Comparison of ENCODE assay signal across 8 cellular contexts in genomic region chr15:90266485-90266884, GRCh38. TPM values are rescaled to one million over a fixed set of nuclear protein-coding genes. Genes with fewer than 3 reads are reported as not detected.
DNase-seq lines count a peak whose midpoint lies in the region; ATAC-seq and TF ChIP-seq lines count a peak whose summit lies in the region.

No MANE protein-coding gene starts in this region.

- H3K36me3 Mint-ChIP-seq in T-helper 1 cell treated with Interleukin-12 subunit alpha and Interleukin-12 subunit beta and Interleukin-4 antibody, amounts not matched to agents 30 μg/mL and 1 μg/mL, for 36 hours (ENCODE audit: low read depth): peaks cover 23% of the 10 kb centered on the region
- H3K36me3 Mint-ChIP-seq in endodermal cell (ENCODE audit: low read depth): peaks cover 37% of the 10 kb centered on the region
- peaks cover 8% of the 10 kb centered on the region for H3K36me3 Mint-ChIP-seq in neural crest cell (ENCODE audit: low read depth)

- H3K27me3 ChIP-seq in endodermal cell (ENCODE audit: control insufficient read depth, insufficient read depth, low read length, poor library complexity, severe bottlenecking): no peaks in the 10 kb centered on the region

- H3K4me3 ChIP-seq in endodermal cell (ENCODE audit: low read length): peak overlapping the region; percentile 94

- no peak for DNase-seq in HEK293T (ENCODE audit: extremely low spot score)
- no peak for DNase-seq in endodermal cell
- DNase-seq in neural crest cell (ENCODE audit: low read depth, low spot score): no peak
- DNase-seq in T1000 (lab: John Stamatoyannopoulos, UW): no peak
- DNase-seq in NCI-H2029 (lab: John Stamatoyannopoulos, UW): no peak
- DNase-seq in GM03348 (ENCODE audit: low spot score): no peak

- peak overlapping the region; percentile 89 for H3K27ac ChIP-seq in endodermal cell (ENCODE audit: low read depth, low read length)

- no peak for TF ChIP-seq CTCF in endodermal cell (conservative IDR thresholded peaks at IDR 0.05)
- TF ChIP-seq CTCF in neural crest cell (conservative IDR thresholded peaks at IDR 0.05): no peak

- H3K4me3 Mint-ChIP-seq in T-helper 1 cell treated with Interleukin-12 subunit alpha and Interleukin-12 subunit beta and Interleukin-4 antibody, amounts not matched to agents 30 μg/mL and 1 μg/mL, for 36 hours: peak overlapping the region; percentile 97
- peak overlapping the region; percentile 88 for H3K4me3 Mint-ChIP-seq in endodermal cell
- peak overlapping the region; percentile 93 for H3K4me3 Mint-ChIP-seq in neural crest cell

- H3K9me3 Mint-ChIP-seq in T-helper 1 cell treated with Interleukin-12 subunit alpha and Interleukin-12 subunit beta and Interleukin-4 antibody, amounts not matched to agents 30 μg/mL and 1 μg/mL, for 36 hours: no peaks in the 10 kb centered on the region
- no peaks in the 10 kb centered on the region for H3K9me3 Mint-ChIP-seq in endodermal cell
- no peaks in the 10 kb centered on the region for H3K9me3 Mint-ChIP-seq in neural crest cell

- POLR2A ChIA-PET in HEK293T (lab: Yijun Ruan, JAX): interaction anchor here (0.9 to 2.3 kb wide), 9 partner anchors 10 to 33 kb away, joined by 4 to 32 read pairs (median 6); partner anchors contain the start of genes CIB1, GDPGP1 and TTLL13

- H3K36me3 ChIP-seq in endodermal cell (ENCODE audit: control insufficient read depth, insufficient read depth, low read length): peaks cover 35% of the 10 kb centered on the region

- 27 to 34% methylated on average over 7 to 12 of the region's 15 CpGs for WGBS in endodermal cell (ENCODE audit: insufficient coverage in 1 of 2, insufficient read length in 1 of 2), 2 experiments

- H3K9ac ChIP-seq in endodermal cell (ENCODE audit: extremely low read depth, low read length, poor library complexity, severe bottlenecking): peak overlapping the region; percentile 82

- CTCF ChIA-PET in HEK293T (lab: Yijun Ruan, JAX): no interaction called here

- no peaks in the 10 kb centered on the region for H3K4me1 ChIP-seq in endodermal cell (ENCODE audit: control insufficient read depth, insufficient read depth, low read length)

- no peak for ATAC-seq in HG03097 (IDR thresholded peaks at IDR 0.05; ENCODE audit: low FRiP score, unreplicated experiment)

- H3K27ac Mint-ChIP-seq in T-helper 1 cell treated with Interleukin-12 subunit alpha and Interleukin-12 subunit beta and Interleukin-4 antibody, amounts not matched to agents 30 μg/mL and 1 μg/mL, for 36 hours: peak overlapping the region; percentile 98
- H3K27ac Mint-ChIP-seq in endodermal cell (peak overlapping the region; percentile 95), neural crest cell (ENCODE audit: unreplicated experiment) (peak overlapping the region; percentile 83)

- H3K9me3 ChIP-seq in endodermal cell (ENCODE audit: control insufficient read depth, low read length): no peaks in the 10 kb centered on the region

- peaks cover 40% of the 10 kb centered on the region for H3K4me1 Mint-ChIP-seq in T-helper 1 cell treated with Interleukin-12 subunit alpha and Interleukin-12 subunit beta and Interleukin-4 antibody, amounts not matched to agents 30 μg/mL and 1 μg/mL, for 36 hours (ENCODE audit: low read depth)
- H3K4me1 Mint-ChIP-seq in endodermal cell: peaks cover 23% of the 10 kb centered on the region
- peaks cover 67% of the 10 kb centered on the region for H3K4me1 Mint-ChIP-seq in neural crest cell

- H3K27me3 Mint-ChIP-seq in T-helper 1 cell treated with Interleukin-12 subunit alpha and Interleukin-12 subunit beta and Interleukin-4 antibody, amounts not matched to agents 30 μg/mL and 1 μg/mL, for 36 hours (ENCODE audit: low read depth): no peaks in the 10 kb centered on the region
- H3K27me3 Mint-ChIP-seq in endodermal cell (ENCODE audit: insufficient read depth) (peaks cover 1% of the 10 kb centered on the region), neural crest cell (ENCODE audit: low read depth) (peaks cover 8% of the 10 kb centered on the region)

TF ChIP-seq in HEK293T, 16 proteins besides CTCF, POLR2A, EP300 and RAD21:
- TF ChIP-seq L3MBTL2 (conservative IDR thresholded peaks at IDR 0.05) (peak; percentile 74), TARDBP (IDR thresholded peaks at IDR 0.05) (no peak)

RNA-seq across cellular contexts. Expression of gene NGRN, which starts 1.0 kb away (rescaled TPM):
- total RNA-seq in endodermal cell: 100 to 1,000 TPM in 1 of 2 donors, 10 to 100 TPM in 1; 89.3 to 103 TPM
- 100 TPM for polyA plus RNA-seq in endodermal cell (2013, experiment 1 of 2)
- polyA plus RNA-seq in endodermal cell (2013, experiment 2 of 2): 98.5 TPM
- total RNA-seq in neural crest cell: 126 and 132 TPM in 2 replicates

RNA-seq across cellular contexts. Expression of gene TTLL13, which starts 17.1 kb away (rescaled TPM):
- under 1 TPM; 0.15 to 0.46 TPM for total RNA-seq in endodermal cell
- polyA plus RNA-seq in endodermal cell (2013, experiment 1 of 2): 0.21 TPM
- polyA plus RNA-seq in endodermal cell (2013, experiment 2 of 2): not detected
- 0.19 TPM in 1 of 2 replicates, not detected in the other for total RNA-seq in neural crest cell

RNA-seq across cellular contexts. Expression of gene GDPGP1, which starts 32.5 kb away (rescaled TPM):
- 1 to 10 TPM; 4.8 to 5.4 TPM for total RNA-seq in endodermal cell
- 1.9 TPM for polyA plus RNA-seq in endodermal cell (2013, experiment 1 of 2)
- polyA plus RNA-seq in endodermal cell (2013, experiment 2 of 2): 3.3 TPM
- 5.8 and 7.0 TPM in 2 replicates for total RNA-seq in neural crest cell

RNA-seq across cellular contexts. Expression of gene CIB1, which starts 32.7 kb away (rescaled TPM):
- 10 to 100 TPM; 31.3 to 34.0 TPM for total RNA-seq in endodermal cell
- 19.0 TPM for polyA plus RNA-seq in endodermal cell (2013, experiment 1 of 2)
- 19.4 TPM for polyA plus RNA-seq in endodermal cell (2013, experiment 2 of 2)
- 23.1 and 24.5 TPM in 2 replicates for total RNA-seq in neural crest cell
